23 cellular contexts compared by ENCODE assay signal in genomic region chr6:157887892-157888291, GRCh38.
DNase-seq lines count a peak whose midpoint lies in the region; ATAC-seq and TF ChIP-seq lines count a peak whose summit lies in the region.
"Had no signal": no experiment of that assay in that cellular context is flagged by ENCODE, and none has a peak within 500 bp of the region (broad histone marks: within the 10 kb centered on the region; RNA-seq: fewer than 3 reads in every experiment).

No MANE protein-coding gene starts in this region.

- H3K27me3 Mint-ChIP-seq in stimulated activated memory B cell treated with anti-CD40 and anti-IgM and Interleukin-4, amounts not matched to agents 10 μg/mL and 1 μg/mL and 100 μg/mL, for 72 hours, result no peaks in the 10 kb centered on the region

- H3K27me3 ChIP-seq in dorsolateral prefrontal cortex, result no peaks in the 10 kb centered on the region
- H3K27me3 ChIP-seq: brain microvascular endothelial cell, foreskin keratinocyte, vagina had no signal

- TF ChIP-seq CTCF in dorsolateral prefrontal cortex (IDR thresholded peaks at IDR 0.05 in 54 of 56, conservative IDR thresholded peaks at IDR 0.05 in 2 of 56; ENCODE audit: low read depth in 1 of 56, partially characterized antibody in 56 of 56), result no peak

- no peaks in the 10 kb centered on the region for H3K9me3 Mint-ChIP-seq in stimulated activated memory B cell treated with anti-CD40 and anti-IgM and Interleukin-4, amounts not matched to agents 10 μg/mL and 1 μg/mL and 100 μg/mL, for 72 hours
- H3K9me3 Mint-ChIP-seq: CD14-positive monocyte; effector memory CD8-positive, alpha-beta T cell had no signal

- DNase-seq in LHCN-M2 (ENCODE audit: low read depth) (peak; percentile 60), dorsolateral prefrontal cortex (no peak), SHP77 (lab: John Stamatoyannopoulos, UW) (no peak), HEK293T (ENCODE audit: extremely low spot score) (no peak), GM03348 (ENCODE audit: low spot score) (no peak)
- DNase-seq: activated CD4-positive, alpha-beta T cell treated with anti-CD3 and anti-CD28 coated beads, Interleukin-2, amount 50 U/mL, for 48 hours; activated effector memory CD4-positive, alpha-beta T cell treated with anti-CD3 and anti-CD28 coated beads, Interleukin-2, amount 50 U/mL, for 16 hours; brain microvascular endothelial cell; DMS153; effector memory CD8-positive, alpha-beta T cell; foreskin keratinocyte; left colon; NCI-H1436; occipital lobe; PC-3; SHP77 treated with DMSO at 0.1 percent for 48 hours; small intestine; stimulated activated CD4-positive, alpha-beta T cell treated with anti-CD3 and anti-CD28 coated beads, Interleukin-1b, Interleukin-23, amount 100 ng/mL, for 48 hours had no signal

- no peak overlapping the region for H3K4me3 ChIP-seq in dorsolateral prefrontal cortex
- H3K4me3 ChIP-seq: thoracic aorta, vagina had no signal

- CTCF ChIA-PET in HEK293T (lab: Yijun Ruan, JAX), result no interaction called here

- peak; percentile 63 for ATAC-seq in GM19023 (IDR thresholded peaks at IDR 0.05; ENCODE audit: unreplicated experiment)
- no peak for ATAC-seq in stimulated activated memory B cell treated with anti-CD40 and anti-IgM and Interleukin-4, amounts not matched to agents 10 μg/mL and 1 μg/mL and 100 μg/mL, for 72 hours
- ATAC-seq: effector memory CD8-positive, alpha-beta T cell; foreskin keratinocyte; left colon; PC-3 had no signal

- peaks cover 64% of the 10 kb centered on the region for H3K36me3 Mint-ChIP-seq in stimulated activated memory B cell treated with anti-CD40 and anti-IgM and Interleukin-4, amounts not matched to agents 10 μg/mL and 1 μg/mL and 100 μg/mL, for 72 hours

- H3K4me1 Mint-ChIP-seq in stimulated activated memory B cell treated with anti-CD40 and anti-IgM and Interleukin-4, amounts not matched to agents 10 μg/mL and 1 μg/mL and 100 μg/mL, for 72 hours, result peaks cover 24% of the 10 kb centered on the region

- H3K4me3 Mint-ChIP-seq in stimulated activated memory B cell treated with anti-CD40 and anti-IgM and Interleukin-4, amounts not matched to agents 10 μg/mL and 1 μg/mL and 100 μg/mL, for 72 hours, result no peak overlapping the region
- H3K4me3 Mint-ChIP-seq: CD14-positive monocyte; effector memory CD8-positive, alpha-beta T cell had no signal

- intact Hi-C loops in dorsolateral prefrontal cortex (cut with DNase I), result no loop called here

- POLR2A ChIA-PET in HEK293T (lab: Yijun Ruan, JAX), result interaction anchor here (0.6 kb wide), 1 partner anchor 279 kb away, joined by 3 read pairs; no protein-coding TSS in a partner anchor

- H3K27ac Mint-ChIP-seq in stimulated activated memory B cell treated with anti-CD40 and anti-IgM and Interleukin-4, amounts not matched to agents 10 μg/mL and 1 μg/mL and 100 μg/mL, for 72 hours, result peak overlapping the region; percentile 7

- H3K27ac ChIP-seq in dorsolateral prefrontal cortex, result peak overlapping the region in 46 of 59 donors; percentile 0 to 78 (median 50)
- H3K27ac ChIP-seq: brain microvascular endothelial cell, foreskin keratinocyte, thoracic aorta, vagina had no signal

TF ChIP-seq in HEK293T, 16 proteins besides CTCF, POLR2A, EP300 and RAD21:
- TF ChIP-seq HDGF (IDR thresholded peaks at IDR 0.05; ENCODE audit: borderline replicate concordance) (no peak), ELF4 (IDR thresholded peaks at IDR 0.05) (no peak), SUZ12 (IDR thresholded peaks at IDR 0.05) (no peak), FOXM1 (IDR thresholded peaks at IDR 0.05; ENCODE audit: borderline replicate concordance) (no peak), ARNT (IDR thresholded peaks at IDR 0.05) (no peak), L3MBTL2 (conservative IDR thresholded peaks at IDR 0.05) (no peak), PKNOX1 (IDR thresholded peaks at IDR 0.05) (no peak), BHLHE40 (IDR thresholded peaks at IDR 0.05; ENCODE audit: borderline replicate concordance) (no peak)
